In genomic region chr7:77913977-77914607, GRCh38 we compare ENCODE assay signal across 13 cellular contexts.
DNase-seq lines count a peak whose midpoint lies in the region; ATAC-seq and TF ChIP-seq lines count a peak whose summit lies in the region.
"Had no signal": no experiment of that assay in that cellular context is flagged by ENCODE, and none has a peak within 500 bp of the region (broad histone marks: within the 10 kb centered on the region; RNA-seq: fewer than 3 reads in every experiment).

No MANE protein-coding gene starts in this region.

- TF ChIP-seq CTCF in chondrocyte (IDR thresholded peaks at IDR 0.05) (no peak), psoas muscle (IDR thresholded peaks at IDR 0.05) (no peak)

- H3K27me3 ChIP-seq in psoas muscle (ENCODE audit: insufficient read depth in 3 of 3, low read length in 2 of 3): no peaks in the 10 kb centered on the region
- no peaks in the 10 kb centered on the region for H3K27me3 ChIP-seq in naive thymus-derived CD4-positive, alpha-beta T cell (ENCODE audit: control insufficient read depth in 2 of 2, insufficient read depth in 2 of 2, low read length in 2 of 2)
- H3K27me3 ChIP-seq: right atrium auricular region had no signal

- H3K36me3 ChIP-seq in psoas muscle (ENCODE audit: insufficient read depth in 1 of 2, low read depth in 1 of 2): peaks cover 0 to 20% of the 10 kb centered on the region in 2 donors
- no peaks in the 10 kb centered on the region for H3K36me3 ChIP-seq in naive thymus-derived CD4-positive, alpha-beta T cell (ENCODE audit: control insufficient read depth in 2 of 3, insufficient read depth in 3 of 3, low read length in 3 of 3)
- H3K36me3 ChIP-seq: right atrium auricular region had no signal

- H3K9me3 ChIP-seq in T-helper 17 cell (ENCODE audit: control insufficient read depth, low read length, poor library complexity, severe bottlenecking) (no peaks in the 10 kb centered on the region), psoas muscle (no peaks in the 10 kb centered on the region)
- no peaks in the 10 kb centered on the region for H3K9me3 ChIP-seq in naive thymus-derived CD4-positive, alpha-beta T cell (ENCODE audit: control insufficient read depth in 2 of 3, low read length in 3 of 3)
- H3K9me3 ChIP-seq: right atrium auricular region had no signal

- H3K27ac ChIP-seq in psoas muscle: peak overlapping the region; percentile 79
- no peak overlapping the region for H3K27ac ChIP-seq in naive thymus-derived CD4-positive, alpha-beta T cell (ENCODE audit: low read depth, low read length)
- H3K27ac ChIP-seq: right atrium auricular region had no signal

- H3K27me3 Mint-ChIP-seq in T-helper 17 cell: no peaks in the 10 kb centered on the region
- no peaks in the 10 kb centered on the region for H3K27me3 Mint-ChIP-seq in chondrocyte (ENCODE audit: low read depth)
- H3K27me3 Mint-ChIP-seq in naive thymus-derived CD4-positive, alpha-beta T cell: no peaks in the 10 kb centered on the region

- CTCF ChIA-PET in naive thymus-derived CD4-positive, alpha-beta T cell (lab: Charles Lee): interaction anchor here (0.6 kb wide), 2 partner anchors 23 to 57 kb away, joined by 5 to 7 read pairs; no protein-coding TSS in a partner anchor

- DNase-seq in T-helper 17 cell: no peak
- DNase-seq in chondrocyte (ENCODE audit: low spot score): no peak
- no peak for DNase-seq in psoas muscle
- no peak for DNase-seq in GDM1 (lab: John Stamatoyannopoulos, UW)
- DNase-seq in naive thymus-derived CD4-positive, alpha-beta T cell: no peak
- DNase-seq: activated effector memory CD4-positive, alpha-beta T cell treated with anti-CD3 and anti-CD28 coated beads, Interleukin-2, amount 50 U/mL, for 16 hours; GF-D8; NCI-H1048; NCI-H524 had no signal

- H3K9me3 Mint-ChIP-seq in chondrocyte (ENCODE audit: low read depth): no peaks in the 10 kb centered on the region
- peaks cover 0 to 1% (median 0%) of the 10 kb centered on the region in 11 donors for H3K9me3 Mint-ChIP-seq in naive thymus-derived CD4-positive, alpha-beta T cell

- ATAC-seq in GM21360 (IDR thresholded peaks at IDR 0.05; ENCODE audit: unreplicated experiment) (peak; percentile 44), T-helper 17 cell (no peak), psoas muscle (peak; percentile 84 to 96 (median 94)), esophagus mucosa (no peak)
- no peak for ATAC-seq in naive thymus-derived CD4-positive, alpha-beta T cell
- ATAC-seq: Right ventricle myocardium inferior had no signal

- POLR2A ChIA-PET in naive thymus-derived CD4-positive, alpha-beta T cell (lab: Charles Lee): no interaction called here

- H3K27ac Mint-ChIP-seq in T-helper 17 cell: peak overlapping the region; percentile 49
- peak overlapping the region; percentile 52 for H3K27ac Mint-ChIP-seq in chondrocyte (ENCODE audit: unreplicated experiment)
- peak overlapping the region in 4 of 9 donors; percentile 3 to 20 (median 10) for H3K27ac Mint-ChIP-seq in naive thymus-derived CD4-positive, alpha-beta T cell

- H3K4me1 Mint-ChIP-seq in T-helper 17 cell (peaks cover 25% of the 10 kb centered on the region), chondrocyte (ENCODE audit: low read depth) (peaks cover 13% of the 10 kb centered on the region)
- peaks cover 4 to 21% (median 12%) of the 10 kb centered on the region in 7 donors for H3K4me1 Mint-ChIP-seq in naive thymus-derived CD4-positive, alpha-beta T cell

- WGBS in psoas muscle, 3 donors: 45 to 89% (median 60%) methylated on average over 4 of the region's 4 CpGs

- H3K4me3 Mint-ChIP-seq in T-helper 17 cell: no peak overlapping the region
- H3K4me3 Mint-ChIP-seq in chondrocyte (ENCODE audit: unreplicated experiment): no peak overlapping the region
- H3K4me3 Mint-ChIP-seq in naive thymus-derived CD4-positive, alpha-beta T cell: peak overlapping the region in 1 of 10 donors; percentile 48

- H3K4me3 ChIP-seq in psoas muscle: no peak overlapping the region
- no peak overlapping the region for H3K4me3 ChIP-seq in naive thymus-derived CD4-positive, alpha-beta T cell (ENCODE audit: low read length)
- H3K4me3 ChIP-seq: right atrium auricular region had no signal

- H3K4me1 ChIP-seq in psoas muscle: peaks cover 15% of the 10 kb centered on the region
- H3K4me1 ChIP-seq in naive thymus-derived CD4-positive, alpha-beta T cell (ENCODE audit: control insufficient read depth in 2 of 2, insufficient read depth in 2 of 2, low read length in 2 of 2): no peaks in the 10 kb centered on the region
- H3K4me1 ChIP-seq: right atrium auricular region had no signal

- intact Hi-C loops in psoas muscle (cut with DNase I): no loop called here
- intact Hi-C loops in naive thymus-derived CD4-positive, alpha-beta T cell (cut with micrococcal nuclease): no loop called here

- H3K36me3 Mint-ChIP-seq in T-helper 17 cell (ENCODE audit: low read depth) (peaks cover 4% of the 10 kb centered on the region), chondrocyte (ENCODE audit: low read depth) (peaks cover 2% of the 10 kb centered on the region)
- peaks cover 0 to 34% (median 13%) of the 10 kb centered on the region in 5 donors for H3K36me3 Mint-ChIP-seq in naive thymus-derived CD4-positive, alpha-beta T cell

Comparison
In these comparisons a context has a peak if more than half of its experiments do, and no peak if none do; other contexts are left out.
1. ATAC-seq: peak in GM21360 (single experiment) and psoas muscle (4 of 4); none in T-helper 17 cell (single experiment), esophagus mucosa (single experiment) and naive thymus-derived CD4-positive, alpha-beta T cell (single experiment).